Comparison of ENCODE assay signal across 16 cellular contexts in the genomic region with DNA sequence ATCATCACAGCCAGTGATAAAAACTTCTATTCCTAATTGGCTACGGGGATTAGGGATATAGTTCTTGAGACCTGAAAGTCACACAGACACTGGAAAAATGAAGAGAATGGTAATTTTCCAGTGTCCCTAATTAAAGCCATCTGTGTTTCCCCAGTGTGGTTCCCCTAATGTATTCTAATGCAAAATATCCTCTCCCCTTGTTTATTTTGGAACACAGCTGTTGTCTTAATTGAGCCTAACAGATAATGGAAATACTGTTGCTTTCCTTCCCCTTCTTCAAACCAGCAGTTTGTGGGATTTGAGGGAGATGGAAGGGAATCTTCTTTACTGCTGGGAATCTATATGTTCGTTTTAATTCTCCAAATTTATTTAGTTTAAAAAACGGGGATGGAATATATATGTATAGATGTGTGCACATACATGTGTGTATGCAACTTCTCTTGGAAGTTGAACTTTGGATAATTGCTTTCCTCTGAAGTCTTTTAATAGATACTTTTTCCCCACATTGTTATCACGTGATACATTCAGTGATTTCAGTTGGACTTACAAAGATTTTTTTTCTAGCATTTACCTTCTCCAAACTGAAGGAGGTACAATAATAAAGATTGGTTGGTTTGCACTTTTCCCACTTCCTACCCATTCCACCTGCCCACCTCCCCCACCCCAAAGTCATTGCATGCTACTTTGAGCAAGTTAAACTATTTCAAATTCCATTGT.
DNase-seq lines count a peak whose midpoint lies in the region; ATAC-seq, FAIRE-seq and TF ChIP-seq lines count a peak whose summit lies in the region.
"Had no signal": no experiment of that assay in that cellular context is flagged by ENCODE, and none has a peak within 500 bp of the region (broad histone marks: within the 10 kb centered on the region; RNA-seq: fewer than 3 reads in every experiment).

No MANE protein-coding gene starts in this region.

- H2BK15ac ChIP-seq in H1 (ENCODE audit: low read length): no peak overlapping the region

- H3K79me1 ChIP-seq in H1 (ENCODE audit: low read depth, low read length): no peaks in the 10 kb centered on the region

- no peak overlapping the region for H3K14ac ChIP-seq in H1 (ENCODE audit: insufficient read length)

- no peaks in the 10 kb centered on the region for H3K36me3 ChIP-seq in H7 (replicated peaks; ENCODE audit: control insufficient read depth, insufficient read depth, low read length)
- H3K36me3 ChIP-seq in H1 (ENCODE audit: control insufficient read depth in 2 of 4, insufficient read depth in 4 of 4, low read length in 3 of 4): no peaks in the 10 kb centered on the region
- no peaks in the 10 kb centered on the region for H3K36me3 ChIP-seq in vagina

- no peak overlapping the region for H2BK120ac ChIP-seq in H1 (replicated peaks; ENCODE audit: low read depth, low read length)

- H3K18ac ChIP-seq in H1 (ENCODE audit: extremely low read depth, low read length): no peak overlapping the region; the same call in 1 of the 2 replicates

- FAIRE-seq in A549 (lab: Jason Lieb, UNC) (no peak), H1 (lab: Jason Lieb, UNC) (no peak)
- FAIRE-seq: GM12892 had no signal

- H2AFZ ChIP-seq in H1 (ENCODE audit: low read length): no peak overlapping the region
- H2AFZ ChIP-seq: PC-9 had no signal

- H3K27me3 ChIP-seq in H7 (ENCODE audit: control insufficient read depth, insufficient read depth, low read length): no peaks in the 10 kb centered on the region
- H3K27me3 ChIP-seq in H1 (replicated peaks in 1 of 4; ENCODE audit: control insufficient read depth in 3 of 4, extremely low read depth in 1 of 4, insufficient read depth in 3 of 4, low read length in 3 of 4): no peaks in the 10 kb centered on the region
- no peaks in the 10 kb centered on the region for H3K27me3 ChIP-seq in vagina

- H3K4me3 ChIP-seq in A549 (no peak overlapping the region), H7 (ENCODE audit: insufficient read depth, low read depth, low read length) (no peak overlapping the region), H1 (ENCODE audit: extremely low read depth in 1 of 4, insufficient read depth in 2 of 4, low read depth in 3 of 4, low read length in 4 of 4) (peak overlapping the region in 1 of 4 experiments; percentile 30; a peak in 1 of 8 replicates), vagina (no peak overlapping the region)
- H3K4me3 ChIP-seq: PC-9 had no signal

- H3K9ac ChIP-seq in H1 (replicated peaks in 1 of 4; ENCODE audit: extremely low read depth in 1 of 4, low read depth in 3 of 4, low read length in 3 of 4): no peak overlapping the region

- ATAC-seq in A549 (no peak), GM19395 (IDR thresholded peaks at IDR 0.05; ENCODE audit: unreplicated experiment) (no peak), GM21390 (IDR thresholded peaks at IDR 0.05; ENCODE audit: unreplicated experiment) (no peak), GM18498 (IDR thresholded peaks at IDR 0.05; ENCODE audit: unreplicated experiment) (no peak)

- TF ChIP-seq CTCF in A549 (IDR thresholded peaks at IDR 0.05) (no peak), H1 (IDR thresholded peaks at IDR 0.05; ENCODE audit: control extremely low read depth in 1 of 3, insufficient read depth in 1 of 3, low read depth in 1 of 3, low read length in 3 of 3) (no peak), vagina (IDR thresholded peaks at IDR 0.05) (no peak)

- POLR2A ChIA-PET in A549 (lab: Yijun Ruan, JAX) (no interaction called here), H1 (lab: Charles Lee; ENCODE audit: partially characterized antibody) (no interaction called here)

- TF ChIP-seq RAD21 in A549 (conservative IDR thresholded peaks at IDR 0.05 in 1 of 2, IDR thresholded peaks at IDR 0.05 in 1 of 2) (no peak), H1 (IDR thresholded peaks at IDR 0.05 in 1 of 2, conservative IDR thresholded peaks at IDR 0.05 in 1 of 2; ENCODE audit: low read depth in 2 of 2, low read length in 2 of 2) (no peak)

- H4K91ac ChIP-seq in H1 (replicated peaks; ENCODE audit: insufficient read length, low read length): no peak overlapping the region

- H2AK5ac ChIP-seq in H1 (ENCODE audit: low read depth, low read length): no peak overlapping the region

- no peak overlapping the region for H3K4ac ChIP-seq in H1 (replicated peaks; ENCODE audit: insufficient read length, low read depth, low read length)

- H3K23ac ChIP-seq in H1 (ENCODE audit: insufficient read length): no peak overlapping the region

- no peaks in the 10 kb centered on the region for H3K79me2 ChIP-seq in H1 (ENCODE audit: control insufficient read depth in 1 of 2, insufficient read depth in 2 of 2, low read length in 2 of 2)

- H3K4me2 ChIP-seq in A549: no peak overlapping the region
- peak overlapping the region in 1 of 2 experiments; percentile 32; a peak in 2 of 4 replicates for H3K4me2 ChIP-seq in H1 (ENCODE audit: insufficient read depth in 1 of 2, low read depth in 2 of 2, low read length in 2 of 2)
- H3K4me2 ChIP-seq: PC-9 had no signal

- no peak for TF ChIP-seq EP300 in A549 (IDR thresholded peaks at IDR 0.05)
- no peak for TF ChIP-seq EP300 in H1 (IDR thresholded peaks at IDR 0.05; ENCODE audit: borderline replicate concordance in 1 of 2, low read depth in 2 of 2, low read length in 2 of 2)

- WGBS in A549 (ENCODE audit: missing lambda C conversion rate): 4% methylated on average over 4 of the region's 4 CpGs
- WGBS in H1 (ENCODE audit: extremely low coverage in 1 of 2, insufficient coverage in 1 of 2, insufficient read length in 1 of 2, insufficient replicate concordance in 2 of 2, low coverage in 1 of 2, low lambda C conversion rate in 2 of 2, missing lambda C conversion rate in 1 of 2), 2 experiments: 64% methylated on average over 4 of the region's 4 CpGs; no CpG with 5 or more reads in 1 of the 2 experiments

- H3K56ac ChIP-seq in H1 (replicated peaks; ENCODE audit: insufficient read length, low read depth, low read length): no peak overlapping the region

- H3K27ac ChIP-seq in A549 (no peak overlapping the region), H1 (ENCODE audit: low read depth, low read length) (no peak overlapping the region), vagina (no peak overlapping the region)
- H3K27ac ChIP-seq: PC-9 had no signal

- no peak overlapping the region for H2BK5ac ChIP-seq in H1 (ENCODE audit: low read depth, low read length)

- intact Hi-C loops in vagina (cut with DNase I): no loop called here

- H2BK12ac ChIP-seq in H1 (ENCODE audit: low read depth, low read length): no peak overlapping the region

- TF ChIP-seq POLR2A in A549 (IDR thresholded peaks at IDR 0.05; ENCODE audit: low read length): no peak
- TF ChIP-seq POLR2A in H1 (IDR thresholded peaks at IDR 0.05; ENCODE audit: control extremely low read depth in 1 of 2, low read depth in 2 of 2, low read length in 2 of 2): no peak
- no peak for TF ChIP-seq POLR2A in vagina (IDR thresholded peaks at IDR 0.05)

- H4K5ac ChIP-seq in H1 (ENCODE audit: insufficient read length, low read depth, low read length): no peak overlapping the region

- H2BK20ac ChIP-seq in H1 (ENCODE audit: low read length): no peak overlapping the region

- CTCF ChIA-PET in A549 (lab: Yijun Ruan, JAX) (no interaction called here), H1 (lab: Charles Lee; ENCODE audit: partially characterized antibody) (interaction anchor here (1.2 kb wide), 1 partner anchor 414 kb away, joined by 3 read pairs; no protein-coding TSS in a partner anchor)

- H3K23me2 ChIP-seq in H1 (ENCODE audit: low read depth, low read length): no peaks in the 10 kb centered on the region

- H3K4me1 ChIP-seq in A549 (no peaks in the 10 kb centered on the region), H1 (replicated peaks in 1 of 4; ENCODE audit: control insufficient read depth in 3 of 4, insufficient read depth in 4 of 4, low read length in 3 of 4) (peaks cover 0 to 5% (median 0%) of the 10 kb centered on the region in 4 experiments; a peak in 1 of 7 replicates), vagina (no peaks in the 10 kb centered on the region)

- no peaks in the 10 kb centered on the region for H4K20me1 ChIP-seq in H1 (replicated peaks in 1 of 2; ENCODE audit: control insufficient read depth in 1 of 2, insufficient read depth in 2 of 2, low read length in 2 of 2)

- no peaks in the 10 kb centered on the region; the same call in 2 of the 3 replicates for H3K9me3 ChIP-seq in A549
- H3K9me3 ChIP-seq in H1 (ENCODE audit: insufficient read depth in 2 of 2, low read depth in 1 of 2, low read length in 1 of 2): no peaks in the 10 kb centered on the region
- no peaks in the 10 kb centered on the region for H3K9me3 ChIP-seq in vagina

- H4K8ac ChIP-seq in H1 (ENCODE audit: extremely low read depth, insufficient read depth, low read length): no peak overlapping the region

- DNase-seq in A549 (ENCODE audit: low read depth in 1 of 2, low spot score in 1 of 2): no peak
- DNase-seq in H7: peak; percentile 22
- DNase-seq in NCI-H69 (lab: John Stamatoyannopoulos, UW): peak; percentile 0
- DNase-seq in H1 (ENCODE audit: low read depth in 1 of 2, low spot score in 2 of 2): no peak
- DNase-seq in vagina (ENCODE audit: extremely low spot score in 2 of 2): no peak
- DNase-seq: AML-193, DMS79, GDM1, HCEC 1CT, NCI-H187, NCI-H2171 had no signal

TF ChIP-seq in A549, 52 proteins besides CTCF, POLR2A, EP300 and RAD21 (continues in another document):
- TF ChIP-seq ATOH8 (CRISPR knock-in tag; IDR thresholded peaks at IDR 0.05; ENCODE audit: low read depth): no peak

TF ChIP-seq in H1, 55 proteins besides CTCF, POLR2A, EP300 and RAD21:
- TF ChIP-seq TCF12 (IDR thresholded peaks at IDR 0.05; ENCODE audit: low read depth, low read length): 0 out of 2 replicates have a peak, but pooled peaks have one; percentile 71
- TF ChIP-seq, protein P1, sequence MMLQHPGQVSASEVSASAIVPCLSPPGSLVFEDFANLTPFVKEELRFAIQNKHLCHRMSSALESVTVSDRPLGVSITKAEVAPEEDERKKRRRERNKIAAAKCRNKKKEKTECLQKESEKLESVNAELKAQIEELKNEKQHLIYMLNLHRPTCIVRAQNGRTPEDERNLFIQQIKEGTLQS (IDR thresholded peaks at IDR 0.05; ENCODE audit: insufficient read depth, low read depth, low read length): no peak
- TF ChIP-seq SP1 (IDR thresholded peaks at IDR 0.05; ENCODE audit: low read depth, low read length): 0 out of 2 replicates have a peak, but pooled peaks have one; percentile 34
- no peak for TF ChIP-seq CTBP2 (IDR thresholded peaks at IDR 0.05; ENCODE audit: borderline replicate concordance, insufficient read depth, insufficient read length, low read length)

Comparison
In these comparisons a context has a peak if more than half of its experiments do, and no peak if none do; other contexts are left out.
1. DNase-seq: peak in H7 (single experiment) and NCI-H69 (single experiment); none in A549 (0 of 2), H1 (0 of 2) and vagina (0 of 2).
2. Of the 18 proteins assayed by ChIP-seq in both H1 and A549: peak only in H1: none; only in A549: USF2; in both: none; in neither: 17.